In the genomic region with DNA sequence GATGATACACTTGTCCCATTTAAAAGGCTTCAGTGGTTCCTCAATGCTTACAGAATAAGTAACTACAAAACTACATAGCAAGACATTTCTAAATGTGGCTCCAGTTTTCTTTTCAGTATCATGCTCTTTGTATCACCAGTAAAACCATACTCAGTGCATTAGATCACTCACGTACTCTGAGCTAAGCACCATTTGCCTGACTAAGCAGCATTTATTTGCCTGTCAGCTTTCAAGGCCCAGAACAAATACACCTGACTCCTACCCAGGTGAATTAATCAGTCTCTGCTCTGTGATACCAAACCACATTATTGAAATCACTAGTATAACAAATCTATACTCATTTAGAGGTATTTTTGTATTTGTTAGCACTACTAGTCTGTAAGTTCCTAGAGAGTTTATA, we compare ENCODE assay signal across 23 cellular contexts. TPM values are rescaled to one million over a fixed set of nuclear protein-coding genes. Genes with fewer than 3 reads are reported as not detected.
DNase-seq lines count a peak whose midpoint lies in the region; ATAC-seq and TF ChIP-seq lines count a peak whose summit lies in the region.
"Had no signal": no experiment of that assay in that cellular context is flagged by ENCODE, and none has a peak within 500 bp of the region (broad histone marks: within the 10 kb centered on the region; RNA-seq: fewer than 3 reads in every experiment).

No MANE protein-coding gene starts in this region.

- H4K20me1 ChIP-seq in neural cell (ENCODE audit: insufficient read depth), result no peaks in the 10 kb centered on the region

- no peak overlapping the region for H3K4me2 ChIP-seq in neural cell (ENCODE audit: low read length)
- H3K4me2 ChIP-seq: PC-9 had no signal

- no peak overlapping the region for H3K4me3 ChIP-seq in neural cell (ENCODE audit: low read length)
- H3K4me3 ChIP-seq in dorsolateral prefrontal cortex, result no peak overlapping the region
- H3K4me3 ChIP-seq: PC-9, suprapubic skin had no signal

- no peaks in the 10 kb centered on the region for H3K36me3 ChIP-seq in neural cell (ENCODE audit: insufficient read depth, low read length)
- H3K36me3 ChIP-seq: suprapubic skin had no signal

- no peak overlapping the region for H2AFZ ChIP-seq in neural cell (ENCODE audit: low read depth, low read length)
- H2AFZ ChIP-seq: PC-9 had no signal

- no peak for TF ChIP-seq CTCF in VCaP (conservative IDR thresholded peaks at IDR 0.05)
- no peak for TF ChIP-seq CTCF in neural cell (IDR thresholded peaks at IDR 0.05; ENCODE audit: poor library complexity, severe bottlenecking)
- TF ChIP-seq CTCF in GM20000 (IDR thresholded peaks at IDR 0.05; ENCODE audit: extremely low read depth, missing control alignments), result no peak
- no peak for TF ChIP-seq CTCF in dorsolateral prefrontal cortex (IDR thresholded peaks at IDR 0.05 in 54 of 56, conservative IDR thresholded peaks at IDR 0.05 in 2 of 56; ENCODE audit: low read depth in 1 of 56, partially characterized antibody in 56 of 56)

- H3K79me2 ChIP-seq in neural cell (replicated peaks; ENCODE audit: insufficient read depth, low read length), result no peaks in the 10 kb centered on the region

- no peaks in the 10 kb centered on the region for H3F3A ChIP-seq in neural cell (ENCODE audit: insufficient read depth, low read length, poor library complexity, severe bottlenecking)

- intact Hi-C loops in dorsolateral prefrontal cortex (cut with DNase I), result no loop called here

- H3K27me3 ChIP-seq in neural cell (ENCODE audit: insufficient read depth, low read depth, low read length) (no peaks in the 10 kb centered on the region), dorsolateral prefrontal cortex (no peaks in the 10 kb centered on the region)
- H3K27me3 ChIP-seq: suprapubic skin had no signal

- no peaks in the 10 kb centered on the region for H3K9me3 ChIP-seq in neural cell (ENCODE audit: low read length)
- H3K9me3 ChIP-seq: suprapubic skin had no signal

- DNase-seq in DMS153 treated with DMSO at 0.1 percent for 48 hours (lab: John Stamatoyannopoulos, UW; ENCODE audit: unreplicated experiment) (peak; percentile 72), NCI-H2081 treated with DMSO at 0.1 percent for 48 hours (lab: John Stamatoyannopoulos, UW) (peak; percentile 2), GM20000 (ENCODE audit: low spot score) (no peak), dorsolateral prefrontal cortex (no peak)
- DNase-seq: activated CD4-positive, alpha-beta memory T cell treated with anti-CD3 and anti-CD28 coated beads for 36 hours; aorta; Calu3; caudate nucleus; left cardiac atrium; mesenchymal stem cell; NCI-H2171 treated with DMSO at 0.1 percent for 48 hours; NK-92 treated with Interleukin-12 subunit alpha and Interleukin-12 subunit beta, amount 100 ng/mL, for 24 hours; PC-9; stimulated activated CD4-positive, alpha-beta T cell treated with anti-CD3 and anti-CD28 coated beads, Interleukin-4, amount 100 ng/mL, for 1 hour; SW 1271; T1000 had no signal

- ATAC-seq in GM21447 (IDR thresholded peaks at IDR 0.05; ENCODE audit: unreplicated experiment), result no peak
- ATAC-seq: left cardiac atrium; stimulated activated memory B cell treated with anti-CD40 and anti-IgM and Interleukin-4, amounts not matched to agents 10 μg/mL and 1 μg/mL and 100 μg/mL, for 72 hours had no signal

- H3K27ac ChIP-seq in VCaP (peak overlapping the region; percentile 13; the same call in 1 of the 2 replicates), neural cell (ENCODE audit: low read length) (no peak overlapping the region), dorsolateral prefrontal cortex (no peak overlapping the region)
- H3K27ac ChIP-seq: C4-2B, PC-9, suprapubic skin had no signal

- TF ChIP-seq RAD21 in neural cell (conservative IDR thresholded peaks at IDR 0.05), result no peak

- no peaks in the 10 kb centered on the region for H3K9me2 ChIP-seq in neural cell (ENCODE audit: insufficient read depth, low read length)

- TF ChIP-seq EP300 in neural cell (conservative IDR thresholded peaks at IDR 0.05; ENCODE audit: poor library complexity, severe bottlenecking), result no peak

- H3K9ac ChIP-seq in neural cell (ENCODE audit: low read length), result no peak overlapping the region

TF ChIP-seq in neural cell, 6 proteins besides CTCF, POLR2A, EP300 and RAD21:
- TF ChIP-seq MXI1 (conservative IDR thresholded peaks at IDR 0.05; ENCODE audit: poor library complexity, severe bottlenecking) (no peak), POLR2AphosphoS5 (IDR thresholded peaks at IDR 0.05) (peak; percentile 22)
TF ChIP-seq in neural cell: peak in this region for 1.

RNA-seq across cellular contexts. Expression of a gene that starts 47.4 kb away (rescaled TPM):
- polyA plus RNA-seq in neural cell, result 8.0 and 8.2 TPM in 2 replicates
- polyA minus RNA-seq in neural cell, result 39.8 and 39.9 TPM in 2 replicates
- total RNA-seq in dorsolateral prefrontal cortex, result 10 to 100 TPM in 78 of 120 experiments, 1 to 10 TPM in 42; 2.8 to 21.0 (median 10.9) TPM
- total RNA-seq: activated CD4-positive, alpha-beta memory T cell treated with anti-CD3 and anti-CD28 coated beads for 36 hours; Calu3 had no signal
- polyA plus RNA-seq: IgD-negative memory B cell had no signal

Comparison
In these comparisons a context has a peak if more than half of its experiments do, and no peak if none do; other contexts are left out.
1. DNase-seq: peak in DMS153 treated with DMSO at 0.1 percent for 48 hours (single experiment) and NCI-H2081 treated with DMSO at 0.1 percent for 48 hours (single experiment); none in GM20000 (single experiment) and dorsolateral prefrontal cortex (0 of 10).